18 cellular contexts compared by ENCODE assay signal in genomic region chr1:55698136-55698535, GRCh38.
"Had no signal": no experiment of that assay in that cellular context is flagged by ENCODE, and none has a peak within 500 bp of the region (broad histone marks: within the 10 kb centered on the region; RNA-seq: fewer than 3 reads in every experiment).

No MANE protein-coding gene starts in this region.

- H3K36me3 ChIP-seq: MG63, SJSA1 had no signal

- H3K4me3 ChIP-seq: MG63, SJSA1, SK-N-MC had no signal

- H3K9me3 ChIP-seq: MG63, SJSA1 had no signal

- H3K27me3 ChIP-seq: MG63, SJSA1 had no signal

- H3K27ac ChIP-seq: SK-N-MC had no signal

- DNase-seq: Karpas-422, KG1, MG63, NCI-H1105, NCI-H1417 treated with DMSO at 0.1 percent for 48 hours, NCI-H146, NCI-H1694 treated with DMSO at 0.1 percent for 48 hours, NCI-H1930, NCI-H2081, NCI-H2107, NCI-H2227 treated with DMSO at 0.1 percent for 48 hours, NCI-H526 treated with DMSO at 0.1 percent for 48 hours, NCI-H748 treated with DMSO at 0.1 percent for 48 hours, Right ventricle myocardium superior, RPMI8226, SIG-M5 had no signal
